ENCODE assay signal across 1 cellular context in the genomic region with DNA sequence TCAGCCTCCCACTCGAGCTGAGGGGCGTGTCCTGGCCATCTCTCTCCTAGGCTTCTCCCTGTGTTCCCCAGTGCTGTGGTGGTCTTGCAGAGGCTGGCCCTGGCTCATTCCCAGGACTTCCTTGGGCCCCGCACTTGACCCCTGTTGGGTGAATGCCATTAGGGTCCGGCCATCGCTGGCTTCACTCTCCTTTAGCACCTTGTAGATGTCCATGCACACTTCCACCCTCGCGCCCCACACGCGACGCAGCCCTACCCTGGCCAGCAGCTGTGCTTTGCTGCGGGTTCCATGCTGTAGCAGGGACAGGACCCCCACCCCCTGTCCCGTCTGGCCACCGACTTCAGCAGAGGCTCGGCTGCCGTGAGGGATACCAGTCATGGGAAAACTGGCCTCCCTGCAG.
TF ChIP-seq lines count a peak whose summit lies in the region.

No MANE protein-coding gene starts in this region.

TF ChIP-seq in HEK293, 187 proteins besides CTCF, POLR2A, EP300 and RAD21:
- TF ChIP-seq ZNF37A (tag by site-specific recombination; IDR thresholded peaks at IDR 0.05): no peak
- TF ChIP-seq EGR2 (tag by site-specific recombination; IDR thresholded peaks at IDR 0.05; ENCODE audit: low read depth): no peak
- TF ChIP-seq ZNF133 (tag by site-specific recombination; IDR thresholded peaks at IDR 0.05): no peak
- no peak for TF ChIP-seq OVOL3 (tag by site-specific recombination; IDR thresholded peaks at IDR 0.05)
- no peak for TF ChIP-seq ZNF501 (tag by site-specific recombination; IDR thresholded peaks at IDR 0.05)
- TF ChIP-seq BCL11A (tag by site-specific recombination; IDR thresholded peaks at IDR 0.05; ENCODE audit: low read depth): no peak
- no peak for TF ChIP-seq ZNF350 (tag by site-specific recombination; IDR thresholded peaks at IDR 0.05)
- TF ChIP-seq, protein P1, sequence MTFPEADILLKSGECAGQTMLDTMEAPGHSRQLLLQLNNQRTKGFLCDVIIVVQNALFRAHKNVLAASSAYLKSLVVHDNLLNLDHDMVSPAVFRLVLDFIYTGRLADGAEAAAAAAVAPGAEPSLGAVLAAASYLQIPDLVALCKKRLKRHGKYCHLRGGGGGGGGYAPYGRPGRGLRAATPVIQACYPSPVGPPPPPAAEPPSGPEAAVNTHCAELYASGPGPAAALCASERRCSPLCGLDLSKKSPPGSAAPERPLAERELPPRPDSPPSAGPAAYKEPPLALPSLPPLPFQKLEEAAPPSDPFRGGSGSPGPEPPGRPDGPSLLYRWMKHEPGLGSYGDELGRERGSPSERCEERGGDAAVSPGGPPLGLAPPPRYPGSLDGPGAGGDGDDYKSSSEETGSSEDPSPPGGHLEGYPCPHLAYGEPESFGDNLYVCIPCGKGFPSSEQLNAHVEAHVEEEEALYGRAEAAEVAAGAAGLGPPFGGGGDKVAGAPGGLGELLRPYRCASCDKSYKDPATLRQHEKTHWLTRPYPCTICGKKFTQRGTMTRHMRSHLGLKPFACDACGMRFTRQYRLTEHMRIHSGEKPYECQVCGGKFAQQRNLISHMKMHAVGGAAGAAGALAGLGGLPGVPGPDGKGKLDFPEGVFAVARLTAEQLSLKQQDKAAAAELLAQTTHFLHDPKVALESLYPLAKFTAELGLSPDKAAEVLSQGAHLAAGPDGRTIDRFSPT (tag by site-specific recombination; IDR thresholded peaks at IDR 0.05): no peak
- no peak for TF ChIP-seq ZNF776 (tag by site-specific recombination; IDR thresholded peaks at IDR 0.05; ENCODE audit: borderline replicate concordance)
- no peak for TF ChIP-seq ZNF48 (tag by site-specific recombination; IDR thresholded peaks at IDR 0.05)
- TF ChIP-seq SP2 (tag by site-specific recombination; IDR thresholded peaks at IDR 0.05): no peak
- no peak for TF ChIP-seq ZNF785 (tag by site-specific recombination; IDR thresholded peaks at IDR 0.05)
- TF ChIP-seq ZNF10 (tag by site-specific recombination; IDR thresholded peaks at IDR 0.05): no peak
- no peak for TF ChIP-seq ZXDB (tag by site-specific recombination; IDR thresholded peaks at IDR 0.05)
- TF ChIP-seq ZNF239 (tag by site-specific recombination; IDR thresholded peaks at IDR 0.05): no peak
- no peak for TF ChIP-seq KLF10 (tag by site-specific recombination; IDR thresholded peaks at IDR 0.05)
- TF ChIP-seq ZBTB10 (tag by site-specific recombination; IDR thresholded peaks at IDR 0.05): no peak
